Comparison of ENCODE assay signal across 17 cellular contexts in genomic region chr5:160272889-160273288, GRCh38. TPM values are rescaled to one million over a fixed set of nuclear protein-coding genes. Genes with fewer than 3 reads are reported as not detected.
"Had no signal": no experiment of that assay in that cellular context is flagged by ENCODE, and none has a peak within 500 bp of the region (broad histone marks: within the 10 kb centered on the region; RNA-seq: fewer than 3 reads in every experiment).

No MANE protein-coding gene starts in this region.

- ATAC-seq: activated CD4-positive, alpha-beta T cell treated with anti-CD3 and anti-CD28 coated beads for 36 hours; activated CD8-positive, alpha-beta T cell treated with anti-CD3 and anti-CD28 coated beads for 36 hours; activated naive CD8-positive, alpha-beta T cell treated with anti-CD3 and anti-CD28 coated beads, Interleukin-2, amount 50 U/mL, for 24 hours; activated T-cell treated with anti-CD3 and anti-CD28 coated beads, Interleukin-2, amount 50 U/mL, for 72 hours; foreskin keratinocyte; left lung had no signal

- H3K4me3 ChIP-seq: ascending aorta, esophagus squamous epithelium, left lung, ovary, upper lobe of left lung had no signal

- H3K4me1 ChIP-seq: ascending aorta had no signal

- DNase-seq: activated CD4-positive, alpha-beta T cell treated with anti-CD3 and anti-CD28 coated beads for 36 hours; activated CD8-positive, alpha-beta memory T cell treated with anti-CD3 and anti-CD28 coated beads, Interleukin-2, amount 50 U/mL, for 4 hours; activated CD8-positive, alpha-beta T cell treated with anti-CD3 and anti-CD28 coated beads for 36 hours; activated naive CD4-positive, alpha-beta T cell; activated naive CD8-positive, alpha-beta T cell treated with anti-CD3 and anti-CD28 coated beads, Interleukin-2, amount 50 U/mL, for 24 hours; activated T-cell treated with anti-CD3 and anti-CD28 coated beads, Interleukin-2, amount 50 U/mL, for 72 hours; esophagus squamous epithelium; foreskin keratinocyte; head of caudate nucleus; left lung; ovary; stimulated activated CD4-positive, alpha-beta T cell treated with anti-CD3 and anti-CD28 coated beads, Interleukin-12 subunit alpha, Interleukin-12 subunit beta, amount 100 ng/mL, for 4 hours; stimulated activated naive CD4-positive, alpha-beta T cell; substantia nigra; upper lobe of left lung had no signal

- H3K27ac ChIP-seq: ascending aorta, esophagus squamous epithelium, foreskin keratinocyte, left lung had no signal

- H3K9me3 ChIP-seq: ascending aorta, esophagus squamous epithelium, left lung, ovary, upper lobe of left lung had no signal

- H3K36me3 ChIP-seq: ascending aorta, esophagus squamous epithelium, ovary had no signal

- H3K27me3 ChIP-seq: ascending aorta, esophagus squamous epithelium, foreskin keratinocyte, left lung, ovary, upper lobe of left lung had no signal

RNA-seq across cellular contexts. Expression of gene CCNJL, which starts 39.5 kb away (rescaled TPM):
- total RNA-seq: activated CD4-positive, alpha-beta T cell treated with anti-CD3 and anti-CD28 coated beads for 36 hours; activated CD8-positive, alpha-beta T cell treated with anti-CD3 and anti-CD28 coated beads for 36 hours; activated T-cell treated with anti-CD3 and anti-CD28 coated beads, Interleukin-2, amount 50 U/mL, for 72 hours; ascending aorta had no signal

RNA-seq across cellular contexts. Expression of gene FABP6, which starts 43.6 kb away (rescaled TPM):
- total RNA-seq: activated CD4-positive, alpha-beta T cell treated with anti-CD3 and anti-CD28 coated beads for 36 hours; activated CD8-positive, alpha-beta T cell treated with anti-CD3 and anti-CD28 coated beads for 36 hours; activated T-cell treated with anti-CD3 and anti-CD28 coated beads, Interleukin-2, amount 50 U/mL, for 72 hours; ascending aorta; bronchial epithelial cell; foreskin keratinocyte had no signal
